24 cellular contexts compared by ENCODE assay signal in genomic region chr6:150211700-150212615, GRCh38.
DNase-seq lines count a peak whose midpoint lies in the region; FAIRE-seq and TF ChIP-seq lines count a peak whose summit lies in the region.
"Had no signal": no experiment of that assay in that cellular context is flagged by ENCODE, and none has a peak within 500 bp of the region (broad histone marks: within the 10 kb centered on the region; RNA-seq: fewer than 3 reads in every experiment).

No MANE protein-coding gene starts in this region.

- H4K8ac ChIP-seq in mesenchymal stem cell (ENCODE audit: low read length) = no peak overlapping the region

- no peak overlapping the region for H2BK12ac ChIP-seq in mesenchymal stem cell (ENCODE audit: low read length in 2 of 2)

- TF ChIP-seq EP300 in transverse colon (IDR thresholded peaks at IDR 0.05; ENCODE audit: low read depth) = no peak

- H3K4me1 ChIP-seq in astrocyte (ENCODE audit: insufficient read depth, low read length) = peaks cover 14% of the 10 kb centered on the region
- H3K4me1 ChIP-seq in mesenchymal stem cell (ENCODE audit: control insufficient read depth, insufficient read depth, low read depth, low read length) = peaks cover 2% of the 10 kb centered on the region
- peaks cover 0 to 3% (median 0%) of the 10 kb centered on the region in 4 donors for H3K4me1 ChIP-seq in transverse colon
- H3K4me1 ChIP-seq: A549 had no signal

- H3K18ac ChIP-seq in mesenchymal stem cell (ENCODE audit: low read depth in 1 of 2, low read length in 2 of 2) = no peak overlapping the region

- no peaks in the 10 kb centered on the region for H4K20me1 ChIP-seq in astrocyte (ENCODE audit: insufficient read depth, low read length)

- H3K79me2 ChIP-seq in astrocyte (ENCODE audit: insufficient read depth, low read length) = no peaks in the 10 kb centered on the region

- no peak overlapping the region for H3K9ac ChIP-seq in astrocyte (ENCODE audit: low read length)
- no peak overlapping the region for H3K9ac ChIP-seq in mesenchymal stem cell (ENCODE audit: low read length)

- H3K4me3 Mint-ChIP-seq in astrocyte (ENCODE audit: unreplicated experiment) = no peak overlapping the region
- H3K4me3 Mint-ChIP-seq: activated CD4-positive, alpha-beta T cell treated with anti-CD3 and anti-CD28 coated beads, Interleukin-2, amount 10 ng/mL, durations not matched to agents 7 days and 5 days had no signal

- H2AK5ac ChIP-seq in mesenchymal stem cell (ENCODE audit: low read length, severe bottlenecking) = no peak overlapping the region

- H3K4me2 ChIP-seq in astrocyte (ENCODE audit: low read length) = no peak overlapping the region
- no peak overlapping the region for H3K4me2 ChIP-seq in mesenchymal stem cell (ENCODE audit: low read length, poor library complexity, severe bottlenecking)
- H3K4me2 ChIP-seq: A549 had no signal

- no peak for FAIRE-seq in astrocyte (lab: Jason Lieb, UNC)
- FAIRE-seq: A549, TTC549 had no signal

- POLR2A ChIA-PET in GM10248 (lab: Yijun Ruan, JAX) = no interaction called here

- H3K27ac Mint-ChIP-seq in astrocyte (ENCODE audit: unreplicated experiment) = peak overlapping the region; percentile 29
- H3K27ac Mint-ChIP-seq: activated CD4-positive, alpha-beta T cell treated with anti-CD3 and anti-CD28 coated beads, Interleukin-2, amount 10 ng/mL, durations not matched to agents 7 days and 5 days; stimulated activated naive B cell treated with anti-CD40 and anti-IgM and Interleukin-4, amounts not matched to agents 10 μg/mL and 1 μg/mL and 100 μg/mL, for 72 hours had no signal

- in situ Hi-C loops in transverse colon (cut with MboI; ENCODE audit: low pct_ligation_motif_present in 1 of 4, low pct_unique_long_range_greater_than_20kb in 1 of 4, low sequenced_read_pairs in 3 of 4) = no loop called here

- no peak overlapping the region for H3K27ac ChIP-seq in astrocyte (ENCODE audit: low read depth, low read length)
- no peak overlapping the region for H3K27ac ChIP-seq in mesenchymal stem cell (ENCODE audit: low read length, poor library complexity, severe bottlenecking)
- no peak overlapping the region for H3K27ac ChIP-seq in transverse colon
- H3K27ac ChIP-seq: A549 had no signal

- CTCF ChIA-PET in GM10248 (lab: Yijun Ruan, JAX) = interaction anchor here (0.8 to 1.3 kb wide), 2 partner anchors 11 to 17 kb away, joined by 3 to 4 read pairs; no protein-coding TSS in a partner anchor

- H3K79me1 ChIP-seq in mesenchymal stem cell (replicated peaks; ENCODE audit: low read length, poor library complexity, severe bottlenecking) = no peaks in the 10 kb centered on the region

- 65% methylated on average over 11 of the region's 12 CpGs for WGBS in mesenchymal stem cell
- WGBS in transverse colon (ENCODE audit: low coverage in 1 of 2), 2 donors = 86 to 92% methylated on average over 7 to 12 of the region's 12 CpGs

- TF ChIP-seq POLR2A in transverse colon (IDR thresholded peaks at IDR 0.05) = no peak

- DNase-seq in NCI-H524 (lab: John Stamatoyannopoulos, UW) (peak; percentile 42 to 80), NCI-H524 treated with DMSO at 0.1 percent for 48 hours (lab: John Stamatoyannopoulos, UW) (no peak), HT1080 (ENCODE audit: low read depth) (peak; percentile 58), astrocyte (ENCODE audit: low read depth) (peak; percentile 71), mesenchymal stem cell (peak; percentile 72), NCI-H2171 (lab: John Stamatoyannopoulos, UW) (no peak), transverse colon (no peak), GM10248 (ENCODE audit: extremely low spot score) (no peak)
- DNase-seq: activated CD4-positive, alpha-beta T cell treated with anti-CD3 and anti-CD28 coated beads, Interleukin-2, amount 10 ng/mL, durations not matched to agents 7 days and 5 days; activated gamma-delta T cell; cerebellar nuclear complex; effector memory CD4-positive, alpha-beta T cell; GOT3; hippocampal formation; islet precursor cell; MG63; mucosa of descending colon; NCI-H2081 treated with DMSO at 0.1 percent for 48 hours; retina; stimulated activated CD4-positive, alpha-beta T cell treated with anti-CD3 and anti-CD28 coated beads, Interleukin-15, amount 100 ng/mL, for 24 hours; stimulated activated naive B cell treated with anti-CD40 and anti-IgM and Interleukin-4, amounts not matched to agents 10 μg/mL and 1 μg/mL and 100 μg/mL, for 72 hours; thyroid gland had no signal

- H3K9me3 Mint-ChIP-seq in astrocyte (ENCODE audit: unreplicated experiment) = no peaks in the 10 kb centered on the region
- H3K9me3 Mint-ChIP-seq: activated CD4-positive, alpha-beta T cell treated with anti-CD3 and anti-CD28 coated beads, Interleukin-2, amount 10 ng/mL, durations not matched to agents 7 days and 5 days had no signal

- no peak overlapping the region for H2BK120ac ChIP-seq in mesenchymal stem cell (ENCODE audit: low read depth, low read length)

- H2AFZ ChIP-seq in astrocyte (ENCODE audit: low read depth, low read length) (no peak overlapping the region), mesenchymal stem cell (ENCODE audit: low read depth, low read length) (no peak overlapping the region)

- intact Hi-C loops in transverse colon (cut with DNase I; ENCODE audit: low total_unique reads) = no loop called here

- peaks cover 21% of the 10 kb centered on the region for H3K4me1 Mint-ChIP-seq in astrocyte (ENCODE audit: low read depth, unreplicated experiment)
- H3K4me1 Mint-ChIP-seq: activated CD4-positive, alpha-beta T cell treated with anti-CD3 and anti-CD28 coated beads, Interleukin-2, amount 10 ng/mL, durations not matched to agents 7 days and 5 days had no signal

- H3K14ac ChIP-seq in mesenchymal stem cell (ENCODE audit: low read length in 2 of 2) = no peak overlapping the region

- no peak overlapping the region for H4K91ac ChIP-seq in mesenchymal stem cell (ENCODE audit: low read length)

- H3K36me3 ChIP-seq in astrocyte (ENCODE audit: insufficient read depth, low read length) (no peaks in the 10 kb centered on the region), mesenchymal stem cell (ENCODE audit: control insufficient read depth in 1 of 2, insufficient read depth in 2 of 2, low read depth in 1 of 2, low read length in 2 of 2) (no peaks in the 10 kb centered on the region), transverse colon (no peaks in the 10 kb centered on the region)
- H3K36me3 ChIP-seq: MG63, thyroid gland had no signal

- H3K36me3 Mint-ChIP-seq in astrocyte (ENCODE audit: low read depth, unreplicated experiment) = no peaks in the 10 kb centered on the region

- peaks cover 12% of the 10 kb centered on the region for H3K27me3 Mint-ChIP-seq in astrocyte (ENCODE audit: low read depth, unreplicated experiment)

- H3K9me3 ChIP-seq in astrocyte (ENCODE audit: insufficient read depth, low read depth, low read length) = no peaks in the 10 kb centered on the region
- H3K9me3 ChIP-seq in mesenchymal stem cell (ENCODE audit: control insufficient read depth, low read length) = no peaks in the 10 kb centered on the region
- H3K9me3 ChIP-seq in transverse colon = no peaks in the 10 kb centered on the region
- H3K9me3 ChIP-seq: A549, MG63, mucosa of descending colon, thyroid gland had no signal

- no peak overlapping the region for H3K23ac ChIP-seq in mesenchymal stem cell (ENCODE audit: low read length in 2 of 2)

- H2BK15ac ChIP-seq in mesenchymal stem cell (ENCODE audit: low read depth, poor library complexity, severe bottlenecking) = no peak overlapping the region

- H2BK5ac ChIP-seq in mesenchymal stem cell (ENCODE audit: low read depth, low read length, poor library complexity, severe bottlenecking) = no peak overlapping the region

- H3K27me3 ChIP-seq in astrocyte (ENCODE audit: insufficient read depth, low read length) (no peaks in the 10 kb centered on the region), mesenchymal stem cell (ENCODE audit: control insufficient read depth in 1 of 2, insufficient read depth in 1 of 2, low read length in 2 of 2) (peaks cover 0 to 3% of the 10 kb centered on the region in 2 experiments), transverse colon (no peaks in the 10 kb centered on the region)
- H3K27me3 ChIP-seq: MG63, thyroid gland had no signal

- TF ChIP-seq CTCF in astrocyte (IDR thresholded peaks at IDR 0.05; ENCODE audit: insufficient read depth, low read depth, low read length) (no peak), transverse colon (IDR thresholded peaks at IDR 0.05) (no peak), GM10248 (IDR thresholded peaks at IDR 0.05; ENCODE audit: control extremely low read depth, extremely low read depth, low read depth, missing control alignments) (no peak)

- H3K4me3 ChIP-seq in astrocyte (ENCODE audit: insufficient read depth, low read depth, low read length) (no peak overlapping the region), mesenchymal stem cell (ENCODE audit: insufficient read depth in 1 of 2, low read depth in 1 of 2, low read length in 2 of 2) (no peak overlapping the region), transverse colon (no peak overlapping the region)
- H3K4me3 ChIP-seq: A549, MG63, mucosa of descending colon, thyroid gland had no signal

- no peak overlapping the region for H3K4ac ChIP-seq in mesenchymal stem cell (ENCODE audit: low read depth in 1 of 2, low read length in 2 of 2)

Comparison
In these comparisons a context has a peak if more than half of its experiments do, and no peak if none do; other contexts are left out.
1. DNase-seq: peak in NCI-H524 (2 of 2), HT1080 (single experiment), astrocyte (single experiment) and mesenchymal stem cell (single experiment); none in NCI-H524 treated with DMSO at 0.1 percent for 48 hours (single experiment), NCI-H2171 (single experiment), transverse colon (single experiment) and GM10248 (single experiment).